Comparison of ENCODE assay signal across 9 cellular contexts in genomic region chr15:47194718-47195117, GRCh38.
A peak's percentile ranks its signal among the peaks of the same experiment; 100 is the strongest.
DNase-seq lines count a peak whose midpoint lies in the region; ATAC-seq and TF ChIP-seq lines count a peak whose summit lies in the region.
"Had no signal": no experiment of that assay in that cellular context is flagged by ENCODE, and none has a peak within 500 bp of the region (broad histone marks: within the 10 kb centered on the region; RNA-seq: fewer than 3 reads in every experiment).

No MANE protein-coding gene starts in this region.

- H2BK5ac ChIP-seq in mesenchymal stem cell (ENCODE audit: low read depth, low read length, poor library complexity, severe bottlenecking), result no peak overlapping the region

- WGBS in mesenchymal stem cell, result 50% methylated on average over 2 of the region's 2 CpGs

- no peak overlapping the region for H3K9ac ChIP-seq in mesenchymal stem cell (ENCODE audit: low read length)

- no peak for TF ChIP-seq POLR2A in NB4 (IDR thresholded peaks at IDR 0.05; ENCODE audit: extremely low read depth, insufficient read length)

- H3K4me1 Mint-ChIP-seq in stimulated activated naive B cell treated with anti-CD40 and anti-IgM and Interleukin-4, amounts not matched to agents 10 μg/mL and 1 μg/mL and 100 μg/mL, for 72 hours, result no peaks in the 10 kb centered on the region

- H3K27me3 ChIP-seq in brain microvascular endothelial cell (replicated peaks) (no peaks in the 10 kb centered on the region), mesenchymal stem cell (ENCODE audit: control insufficient read depth in 1 of 2, insufficient read depth in 1 of 2, low read length in 2 of 2) (peaks cover 0 to 4% of the 10 kb centered on the region in 2 experiments)

- no peaks in the 10 kb centered on the region for H3K79me1 ChIP-seq in mesenchymal stem cell (replicated peaks; ENCODE audit: low read length, poor library complexity, severe bottlenecking)

- peak; percentile 2 for DNase-seq in EL
- DNase-seq in NB4 (ENCODE audit: low read depth), result peak; percentile 26
- peak; percentile 21 for DNase-seq in brain microvascular endothelial cell
- peak; percentile 59 for DNase-seq in mesenchymal stem cell
- no peak for DNase-seq in substantia nigra (lab: John Stamatoyannopoulos, UW)
- no peak for DNase-seq in stimulated activated naive B cell treated with anti-CD40 and anti-IgM and Interleukin-4, amounts not matched to agents 10 μg/mL and 1 μg/mL and 100 μg/mL, for 72 hours
- DNase-seq in GOT3 (lab: John Stamatoyannopoulos, UW), result no peak
- DNase-seq: T1000 had no signal

- H3K23ac ChIP-seq in mesenchymal stem cell (ENCODE audit: low read length in 2 of 2), result no peak overlapping the region

- in situ Hi-C loops in brain microvascular endothelial cell (cut with HindIII; ENCODE audit: low pct_ligation_motif_present, low sequenced_read_pairs), result no loop called here

- no peak overlapping the region for H3K14ac ChIP-seq in mesenchymal stem cell (ENCODE audit: low read length in 2 of 2)

- H4K8ac ChIP-seq in mesenchymal stem cell (ENCODE audit: low read length), result no peak overlapping the region

- no peak overlapping the region for H2BK15ac ChIP-seq in mesenchymal stem cell (ENCODE audit: low read depth, poor library complexity, severe bottlenecking)

- ATAC-seq in stimulated activated naive B cell treated with anti-CD40 and anti-IgM and Interleukin-4, amounts not matched to agents 10 μg/mL and 1 μg/mL and 100 μg/mL, for 72 hours (replicated peaks), result no peak
- no peak for ATAC-seq in GM21576 (IDR thresholded peaks at IDR 0.05; ENCODE audit: unreplicated experiment)

- H3K18ac ChIP-seq in mesenchymal stem cell (ENCODE audit: low read depth in 1 of 2, low read length in 2 of 2), result no peak overlapping the region

- peaks cover 4 to 7% of the 10 kb centered on the region in 2 donors for H3K27me3 Mint-ChIP-seq in stimulated activated naive B cell treated with anti-CD40 and anti-IgM and Interleukin-4, amounts not matched to agents 10 μg/mL and 1 μg/mL and 100 μg/mL, for 72 hours

- H3K9me3 ChIP-seq in mesenchymal stem cell (ENCODE audit: control insufficient read depth, low read length), result no peaks in the 10 kb centered on the region

- H3K36me3 ChIP-seq in brain microvascular endothelial cell (replicated peaks) (no peaks in the 10 kb centered on the region), mesenchymal stem cell (ENCODE audit: control insufficient read depth in 1 of 2, insufficient read depth in 2 of 2, low read depth in 1 of 2, low read length in 2 of 2) (no peaks in the 10 kb centered on the region)

- H2BK12ac ChIP-seq in mesenchymal stem cell (ENCODE audit: low read length in 2 of 2), result no peak overlapping the region

- no peaks in the 10 kb centered on the region for H3K9me3 Mint-ChIP-seq in stimulated activated naive B cell treated with anti-CD40 and anti-IgM and Interleukin-4, amounts not matched to agents 10 μg/mL and 1 μg/mL and 100 μg/mL, for 72 hours

- H3K27ac Mint-ChIP-seq in stimulated activated naive B cell treated with anti-CD40 and anti-IgM and Interleukin-4, amounts not matched to agents 10 μg/mL and 1 μg/mL and 100 μg/mL, for 72 hours, result no peak overlapping the region

- no peak overlapping the region for H3K27ac ChIP-seq in brain microvascular endothelial cell
- H3K27ac ChIP-seq in mesenchymal stem cell (ENCODE audit: low read length, poor library complexity, severe bottlenecking), result no peak overlapping the region
- H3K27ac ChIP-seq in substantia nigra (ENCODE audit: low read depth, low read length, poor library complexity, severe bottlenecking), result no peak overlapping the region

- no peak overlapping the region for H3K4me3 ChIP-seq in NB4 (ENCODE audit: low read depth, low read length)
- no peak overlapping the region for H3K4me3 ChIP-seq in brain microvascular endothelial cell (ENCODE audit: low read depth, low read length)
- no peak overlapping the region for H3K4me3 ChIP-seq in mesenchymal stem cell (ENCODE audit: insufficient read depth in 1 of 2, low read depth in 1 of 2, low read length in 2 of 2)

- no peak overlapping the region for H3K4me3 Mint-ChIP-seq in stimulated activated naive B cell treated with anti-CD40 and anti-IgM and Interleukin-4, amounts not matched to agents 10 μg/mL and 1 μg/mL and 100 μg/mL, for 72 hours

- H3K4ac ChIP-seq in mesenchymal stem cell (ENCODE audit: low read depth in 1 of 2, low read length in 2 of 2), result no peak overlapping the region

- H2AK5ac ChIP-seq in mesenchymal stem cell (ENCODE audit: low read length, severe bottlenecking), result no peak overlapping the region

- H4K91ac ChIP-seq in mesenchymal stem cell (ENCODE audit: low read length), result no peak overlapping the region

- no peak overlapping the region for H2BK120ac ChIP-seq in mesenchymal stem cell (ENCODE audit: low read depth, low read length)

- H3K4me1 ChIP-seq in mesenchymal stem cell (ENCODE audit: control insufficient read depth, insufficient read depth, low read depth, low read length), result no peaks in the 10 kb centered on the region

- no peaks in the 10 kb centered on the region for H3K36me3 Mint-ChIP-seq in stimulated activated naive B cell treated with anti-CD40 and anti-IgM and Interleukin-4, amounts not matched to agents 10 μg/mL and 1 μg/mL and 100 μg/mL, for 72 hours

- H2AFZ ChIP-seq in mesenchymal stem cell (ENCODE audit: low read depth, low read length), result no peak overlapping the region

- peak; percentile 14 for TF ChIP-seq CTCF in NB4 (IDR thresholded peaks at IDR 0.05; ENCODE audit: low read depth, low read length)
- TF ChIP-seq CTCF in brain microvascular endothelial cell (IDR thresholded peaks at IDR 0.05; ENCODE audit: low read depth, low read length, missing control alignments), result peak; percentile 42

- H3K4me2 ChIP-seq in mesenchymal stem cell (ENCODE audit: low read length, poor library complexity, severe bottlenecking), result no peak overlapping the region

Comparison
In these comparisons a context has a peak if more than half of its experiments do, and no peak if none do; other contexts are left out.
1. DNase-seq: peak in EL (single experiment), NB4 (single experiment), brain microvascular endothelial cell (single experiment) and mesenchymal stem cell (single experiment); none in substantia nigra (0 of 49), stimulated activated naive B cell treated with anti-CD40 and anti-IgM and Interleukin-4, amounts not matched to agents 10 μg/mL and 1 μg/mL and 100 μg/mL, for 72 hours (single experiment) and GOT3 (single experiment).